Comparison of ENCODE assay signal across 2 cellular contexts in genomic region chr4:183012862-183013855, GRCh38.
TF ChIP-seq lines count a peak whose summit lies in the region.

No MANE protein-coding gene starts in this region.

TF ChIP-seq in GM23338, 12 proteins besides CTCF, POLR2A, EP300 and RAD21:
- TF ChIP-seq ETS1 (IDR thresholded peaks at IDR 0.05) (no peak), ZNF114 (CRISPR knock-in tag; IDR thresholded peaks at IDR 0.05) (no peak), JUNB (IDR thresholded peaks at IDR 0.05; ENCODE audit: unreplicated experiment) (no peak), NANOG (IDR thresholded peaks at IDR 0.05; ENCODE audit: borderline replicate concordance) (no peak), CREB1 (CRISPR knock-in tag; IDR thresholded peaks at IDR 0.05; ENCODE audit: low read depth) (no peak), STAT1 (IDR thresholded peaks at IDR 0.05; ENCODE audit: unreplicated experiment) (no peak), POLR2AphosphoS5 (IDR thresholded peaks at IDR 0.05; ENCODE audit: low read depth) (no peak), REST (IDR thresholded peaks at IDR 0.05; ENCODE audit: unreplicated experiment) (no peak), ZNF462 (CRISPR knock-in tag; IDR thresholded peaks at IDR 0.05) (no peak)

TF ChIP-seq in H1, 55 proteins besides CTCF, POLR2A, EP300 and RAD21:
- TF ChIP-seq RBBP5 (IDR thresholded peaks at IDR 0.05; ENCODE audit: borderline replicate concordance, low read depth, low read length) (no peak), CREB1 (IDR thresholded peaks at IDR 0.05) (no peak), CHD7 (IDR thresholded peaks at IDR 0.05; ENCODE audit: insufficient replicate concordance, low read length) (no peak), RNF2 (IDR thresholded peaks at IDR 0.05; ENCODE audit: borderline replicate concordance, low read depth, low read length, missing control alignments, poor library complexity, severe bottlenecking) (no peak), FOSL1 (IDR thresholded peaks at IDR 0.05; ENCODE audit: insufficient read depth, low read depth, low read length) (no peak), MAX (IDR thresholded peaks at IDR 0.05) (no peak), HDAC6 (IDR thresholded peaks at IDR 0.05; ENCODE audit: low read depth, low read length) (no peak), ASH2L (IDR thresholded peaks at IDR 0.05; ENCODE audit: low read length) (no peak), SIN3A (conservative IDR thresholded peaks at IDR 0.05 in 1 of 2, IDR thresholded peaks at IDR 0.05 in 1 of 2; ENCODE audit: low read depth in 1 of 2, low read length in 2 of 2) (no peak), JUND (IDR thresholded peaks at IDR 0.05; ENCODE audit: low read length) (no peak), SIRT6 (IDR thresholded peaks at IDR 0.05; ENCODE audit: low read length) (no peak), TBP (IDR thresholded peaks at IDR 0.05; ENCODE audit: low read depth, low read length) (no peak), EZH2 (IDR thresholded peaks at IDR 0.05; ENCODE audit: low read depth, low read length, severe bottlenecking) (no peak), RFX5 (IDR thresholded peaks at IDR 0.05; ENCODE audit: borderline replicate concordance, low read depth, low read length) (no peak), CBX5 (IDR thresholded peaks at IDR 0.05; ENCODE audit: low read depth, low read length) (no peak), SIX5 (IDR thresholded peaks at IDR 0.05; ENCODE audit: low read depth, low read length) (no peak), ZNF274 (IDR thresholded peaks at IDR 0.05; ENCODE audit: borderline replicate concordance, extremely low read depth, low read length) (no peak)
